Comparison of ENCODE assay signal across 26 cellular contexts in the genomic region with DNA sequence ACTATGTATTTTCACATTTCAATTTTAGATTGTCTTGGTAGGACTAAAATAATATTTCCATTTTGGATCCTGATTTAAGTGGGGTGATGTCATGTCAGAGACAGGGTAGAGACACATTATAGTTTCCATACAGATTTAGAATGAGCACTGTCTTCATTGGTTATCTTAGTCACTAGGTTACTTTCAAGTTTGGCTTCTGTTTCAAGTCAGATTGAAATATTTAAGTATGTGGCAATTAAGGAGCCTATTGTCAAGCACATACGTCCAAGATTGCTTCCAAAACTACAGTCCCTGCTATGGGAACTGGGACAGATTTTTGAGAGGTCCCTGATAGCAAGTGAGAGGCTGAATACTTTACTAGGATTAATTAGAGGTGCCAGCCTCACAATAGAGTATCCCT.
DNase-seq lines count a peak whose midpoint lies in the region; ATAC-seq, FAIRE-seq and TF ChIP-seq lines count a peak whose summit lies in the region.
"Had no signal": no experiment of that assay in that cellular context is flagged by ENCODE, and none has a peak within 500 bp of the region (broad histone marks: within the 10 kb centered on the region; RNA-seq: fewer than 3 reads in every experiment).

No MANE protein-coding gene starts in this region.

- no peaks in the 10 kb centered on the region for H3K27me3 Mint-ChIP-seq in GM23338 (ENCODE audit: insufficient read depth, low read depth, poor library complexity)
- H3K27me3 Mint-ChIP-seq in stimulated activated naive CD8-positive, alpha-beta T cell treated with anti-CD3 and anti-CD28 coated beads, Interleukin-15, amount 100 ng/mL, for 72 hours: no peaks in the 10 kb centered on the region
- H3K27me3 Mint-ChIP-seq: CD8-positive, alpha-beta memory T cell; dendritic cell treated with granulocyte-macrophage colony-stimulating factor and Interleukin-4, amounts not matched to agents 40 ng/mL and 50 ng/mL, for 4 days; progenitor cell of endocrine pancreas had no signal

- FAIRE-seq in GM12878 (lab: Jason Lieb, UNC): peak; percentile 41
- FAIRE-seq: bronchial epithelial cell had no signal

- no peaks in the 10 kb centered on the region for H4K20me1 ChIP-seq in GM23338 (replicated peaks; ENCODE audit: insufficient read depth)
- H4K20me1 ChIP-seq in GM12878 (ENCODE audit: control insufficient read depth, insufficient read depth): no peaks in the 10 kb centered on the region

- DNase-seq in cardiac muscle cell (ENCODE audit: low read depth in 1 of 2, low spot score in 1 of 2): peak; percentile 10 to 27
- DNase-seq in heart left ventricle: no peak
- no peak for DNase-seq in GM23338 (ENCODE audit: low spot score)
- DNase-seq in GM12878 (ENCODE audit: low read depth, low spot score): no peak
- no peak for DNase-seq in stimulated activated naive CD8-positive, alpha-beta T cell treated with anti-CD3 and anti-CD28 coated beads, Interleukin-15, amount 100 ng/mL, for 72 hours
- DNase-seq in stimulated activated naive CD4-positive, alpha-beta T cell (lab: John Stamatoyannopoulos, UW): no peak
- DNase-seq in cerebellar cortex (ENCODE audit: low spot score): no peak
- DNase-seq: activated CD4-positive, alpha-beta T cell treated with anti-CD3 and anti-CD28 coated beads for 1 hour; adrenal gland; AML-193; CD8-positive, alpha-beta memory T cell; DND-41; KG1; mucosa of descending colon; NCI-H2029; NCI-H446 treated with DMSO at 0.1 percent for 48 hours; stimulated activated CD4-positive, alpha-beta T cell treated with anti-CD3 and anti-CD28 coated beads, Interleukin-2, amount 100 ng/mL, for 24 hours; T-helper 9 cell; upper lobe of right lung had no signal

- H3K9me3 ChIP-seq in cardiac muscle cell (ENCODE audit: low read depth): no peaks in the 10 kb centered on the region
- no peaks in the 10 kb centered on the region for H3K9me3 ChIP-seq in heart left ventricle
- H3K9me3 ChIP-seq in GM12878 (replicated peaks; ENCODE audit: control insufficient read depth, insufficient read depth, low read length): no peaks in the 10 kb centered on the region
- H3K9me3 ChIP-seq: adrenal gland, mucosa of descending colon, upper lobe of right lung had no signal

- H3K4me2 ChIP-seq in GM23338: no peak overlapping the region
- H3K4me2 ChIP-seq in GM12878 (ENCODE audit: control insufficient read depth, insufficient read depth): no peak overlapping the region
- H3K4me2 ChIP-seq: hepatocyte had no signal

- no peak overlapping the region for H3K9ac ChIP-seq in GM12878 (ENCODE audit: control insufficient read depth, insufficient read depth, low read length)

- intact Hi-C loops in heart left ventricle (cut with DNase I): loop anchor here in 3 of 10 donors (10.0 kb wide), 2 partner anchors 171 to 271 kb away; a partner anchor contains a TSS
- intact Hi-C loops in GM12878 (cut with micrococcal nuclease; ENCODE audit: unreplicated experiment): no loop called here

- in situ Hi-C loops in GM12878 (cut with MboI): no loop called here

- no peaks in the 10 kb centered on the region for H3K9me2 ChIP-seq in GM23338 (ENCODE audit: insufficient read depth)

- BruUV-seq in GM12878 (replicated peaks; lab: Mats Ljungman, UMichigan): no TSS peak

- H3K27ac ChIP-seq in cardiac muscle cell (peak overlapping the region; percentile 66), heart left ventricle (no peak overlapping the region), GM23338 (ENCODE audit: low read depth) (no peak overlapping the region), GM12878 (ENCODE audit: control insufficient read depth, insufficient read depth) (no peak overlapping the region)
- H3K27ac ChIP-seq: adrenal gland, hepatocyte, RWPE1, upper lobe of right lung had no signal

- POLR2A ChIA-PET in GM12878 (lab: Charles Lee): no interaction called here

- TF ChIP-seq EP300 in GM12878 (IDR thresholded peaks at IDR 0.05; ENCODE audit: borderline replicate concordance in 1 of 2, control insufficient read depth in 1 of 2, low read depth in 2 of 2, low read length in 2 of 2): no peak

- ATAC-seq in heart left ventricle (no peak), GM23338 (no peak), GM12878 (peak; percentile 54), GM19455 (IDR thresholded peaks at IDR 0.05; ENCODE audit: unreplicated experiment) (no peak)
- ATAC-seq in stimulated activated naive CD8-positive, alpha-beta T cell treated with anti-CD3 and anti-CD28 coated beads, Interleukin-15, amount 100 ng/mL, for 72 hours: peak; percentile 73
- ATAC-seq: mucosa of descending colon, upper lobe of right lung had no signal

- CTCF ChIA-PET in GM12878 (lab: Yijun Ruan, JAX): no interaction called here

- SMC1A ChIA-PET in GM12878 (lab: Charles Lee; ENCODE audit: uncharacterized antibody, unreplicated experiment): interaction anchor here (1.0 kb wide), 1 partner anchor 21 kb away, joined by 3 read pairs; no protein-coding TSS in a partner anchor

- no peaks in the 10 kb centered on the region for H3K36me3 Mint-ChIP-seq in GM23338 (ENCODE audit: low read depth)

- H3K4me3 ChIP-seq in cardiac muscle cell (no peak overlapping the region), heart left ventricle (no peak overlapping the region), GM23338 (no peak overlapping the region), GM12878 (no peak overlapping the region)
- H3K4me3 ChIP-seq: adrenal gland, hepatocyte, mucosa of descending colon, upper lobe of right lung had no signal

- no peaks in the 10 kb centered on the region for H3F3A ChIP-seq in GM23338 (replicated peaks; ENCODE audit: low read depth)

- peak overlapping the region; percentile 94; the same call in 1 of the 2 replicates for H3K27ac Mint-ChIP-seq in GM23338
- no peak overlapping the region for H3K27ac Mint-ChIP-seq in stimulated activated naive CD8-positive, alpha-beta T cell treated with anti-CD3 and anti-CD28 coated beads, Interleukin-15, amount 100 ng/mL, for 72 hours
- H3K27ac Mint-ChIP-seq: dendritic cell treated with granulocyte-macrophage colony-stimulating factor and Interleukin-4, amounts not matched to agents 40 ng/mL and 50 ng/mL, for 4 days had no signal

- H3K4me1 ChIP-seq in cardiac muscle cell (ENCODE audit: low read depth): peaks cover 15% of the 10 kb centered on the region
- H3K4me1 ChIP-seq in heart left ventricle: peaks cover 0 to 32% (median 15%) of the 10 kb centered on the region in 12 donors
- H3K4me1 ChIP-seq in GM23338 (ENCODE audit: insufficient read depth): peaks cover 6% of the 10 kb centered on the region; the same call in 1 of the 2 replicates
- 0 out of 2 replicates have a peak, but pooled peaks cover 2% of the 10 kb centered on the region for H3K4me1 ChIP-seq in GM12878 (ENCODE audit: control insufficient read depth, insufficient read depth, low read length)
- H3K4me1 ChIP-seq: upper lobe of right lung had no signal

- no peak for TF ChIP-seq RAD21 in GM12878 (IDR thresholded peaks at IDR 0.05; ENCODE audit: insufficient read depth, low read depth, low read length)

- no peak for TF ChIP-seq POLR2A in heart left ventricle (IDR thresholded peaks at IDR 0.05)
- no peak for TF ChIP-seq POLR2A in GM12878 (IDR thresholded peaks at IDR 0.05; ENCODE audit: low read depth, low read length)

- TF ChIP-seq CTCF in cardiac muscle cell (IDR thresholded peaks at IDR 0.05; ENCODE audit: low read depth, low read length): no peak
- no peak for TF ChIP-seq CTCF in heart left ventricle (IDR thresholded peaks at IDR 0.05)
- no peak for TF ChIP-seq CTCF in GM23338 (conservative IDR thresholded peaks at IDR 0.05; ENCODE audit: low read depth in 2 of 2)
- TF ChIP-seq CTCF in GM12878 (IDR thresholded peaks at IDR 0.05 in 2 of 3, conservative IDR thresholded peaks at IDR 0.05 in 1 of 3; ENCODE audit: control insufficient read depth in 2 of 3, extremely low read depth in 1 of 3, insufficient read depth in 1 of 3, low read depth in 3 of 3, low read length in 3 of 3): no peak

- no peaks in the 10 kb centered on the region for H3K79me2 ChIP-seq in GM23338 (replicated peaks; ENCODE audit: insufficient read depth)
- no peaks in the 10 kb centered on the region for H3K79me2 ChIP-seq in GM12878 (ENCODE audit: control insufficient read depth, insufficient read depth, low read length)
- H3K79me2 ChIP-seq: hepatocyte had no signal

- no peak overlapping the region for H2AFZ ChIP-seq in GM23338
- H2AFZ ChIP-seq in GM12878 (ENCODE audit: control insufficient read depth, low read depth, low read length): no peak overlapping the region
- H2AFZ ChIP-seq: hepatocyte had no signal

- WGBS in heart left ventricle, 4 donors: 47 to 70% (median 52%) methylated on average over 1 of the region's 1 CpG
- 52% methylated on average over 1 of the region's 1 CpG for WGBS in GM12878 (ENCODE audit: insufficient coverage, insufficient replicate concordance, low lambda C conversion rate, missing lambda C conversion rate)

- H3K4me1 Mint-ChIP-seq in GM23338: peaks cover 16% of the 10 kb centered on the region
- no peaks in the 10 kb centered on the region for H3K4me1 Mint-ChIP-seq in stimulated activated naive CD8-positive, alpha-beta T cell treated with anti-CD3 and anti-CD28 coated beads, Interleukin-15, amount 100 ng/mL, for 72 hours
- H3K4me1 Mint-ChIP-seq: CD8-positive, alpha-beta memory T cell; neural crest cell had no signal

- H3K4me3 Mint-ChIP-seq in GM23338: no peak overlapping the region
- H3K4me3 Mint-ChIP-seq in stimulated activated naive CD8-positive, alpha-beta T cell treated with anti-CD3 and anti-CD28 coated beads, Interleukin-15, amount 100 ng/mL, for 72 hours: no peak overlapping the region
- H3K4me3 Mint-ChIP-seq: CD8-positive, alpha-beta memory T cell; dendritic cell treated with granulocyte-macrophage colony-stimulating factor and Interleukin-4, amounts not matched to agents 40 ng/mL and 50 ng/mL, for 4 days; neural crest cell had no signal

- H3K36me3 ChIP-seq in cardiac muscle cell: no peaks in the 10 kb centered on the region
- peaks cover 0 to 67% (median 4%) of the 10 kb centered on the region in 9 donors for H3K36me3 ChIP-seq in heart left ventricle
- no peaks in the 10 kb centered on the region for H3K36me3 ChIP-seq in GM23338 (ENCODE audit: insufficient read depth)
- H3K36me3 ChIP-seq in GM12878 (ENCODE audit: control insufficient read depth in 2 of 2, insufficient read depth in 2 of 2, low read length in 1 of 2): peaks cover 0 to 3% of the 10 kb centered on the region in 2 experiments; a peak in 2 of 4 replicates
- H3K36me3 ChIP-seq: adrenal gland had no signal

- no peaks in the 10 kb centered on the region for H3K9me3 Mint-ChIP-seq in GM23338
- H3K9me3 Mint-ChIP-seq in stimulated activated naive CD8-positive, alpha-beta T cell treated with anti-CD3 and anti-CD28 coated beads, Interleukin-15, amount 100 ng/mL, for 72 hours: no peaks in the 10 kb centered on the region
- H3K9me3 Mint-ChIP-seq: CD8-positive, alpha-beta memory T cell; dendritic cell treated with granulocyte-macrophage colony-stimulating factor and Interleukin-4, amounts not matched to agents 40 ng/mL and 50 ng/mL, for 4 days; neural crest cell had no signal

- no peaks in the 10 kb centered on the region for H3K27me3 ChIP-seq in cardiac muscle cell
- H3K27me3 ChIP-seq in heart left ventricle: no peaks in the 10 kb centered on the region
- H3K27me3 ChIP-seq in GM23338 (ENCODE audit: insufficient read depth): no peaks in the 10 kb centered on the region
- H3K27me3 ChIP-seq in GM12878 (replicated peaks in 1 of 2; ENCODE audit: control insufficient read depth in 2 of 2, insufficient read depth in 2 of 2, low read length in 1 of 2): no peaks in the 10 kb centered on the region
- H3K27me3 ChIP-seq: adrenal gland, hepatocyte, upper lobe of right lung had no signal

- RAD21 ChIA-PET in GM12878 (lab: Charles Lee; ENCODE audit: unreplicated experiment): no interaction called here

Comparison
In these comparisons a context has a peak if more than half of its experiments do, and no peak if none do; other contexts are left out.
1. DNase-seq: peak in cardiac muscle cell (2 of 2); none in heart left ventricle (0 of 5), GM23338 (single experiment), GM12878 (single experiment), stimulated activated naive CD8-positive, alpha-beta T cell treated with anti-CD3 and anti-CD28 coated beads, Interleukin-15, amount 100 ng/mL, for 72 hours (0 of 2), stimulated activated naive CD4-positive, alpha-beta T cell (0 of 6) and cerebellar cortex (single experiment).
2. ATAC-seq: peak in GM12878 (single experiment) and stimulated activated naive CD8-positive, alpha-beta T cell treated with anti-CD3 and anti-CD28 coated beads, Interleukin-15, amount 100 ng/mL, for 72 hours (single experiment); none in heart left ventricle (0 of 4), GM23338 (single experiment) and GM19455 (single experiment).